15 cellular contexts compared by ENCODE assay signal in the genomic region with DNA sequence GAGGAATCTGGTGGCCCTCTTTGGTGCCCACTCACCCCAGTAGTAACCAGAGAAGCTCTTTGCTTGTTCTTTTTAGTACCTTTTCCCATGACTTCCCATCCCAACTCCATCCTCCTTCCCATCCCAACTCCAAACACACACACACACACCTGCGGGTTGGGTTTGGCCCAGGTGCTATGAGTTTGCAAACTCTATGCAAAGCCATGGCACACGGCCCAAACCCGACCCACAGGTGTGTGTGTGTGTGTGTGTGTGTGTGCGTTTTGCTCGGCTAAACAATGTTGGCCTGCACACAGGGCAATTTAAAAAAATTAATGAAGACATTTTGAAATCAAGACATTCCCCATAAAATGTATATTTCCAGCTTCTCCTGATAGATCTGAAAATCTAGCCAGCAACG.
A peak's percentile ranks its signal among the peaks of the same experiment; 100 is the strongest.
DNase-seq lines count a peak whose midpoint lies in the region; ATAC-seq and TF ChIP-seq lines count a peak whose summit lies in the region.
"Had no signal": no experiment of that assay in that cellular context is flagged by ENCODE, and none has a peak within 500 bp of the region (broad histone marks: within the 10 kb centered on the region; RNA-seq: fewer than 3 reads in every experiment).

No MANE protein-coding gene starts in this region.

- no peak for TF ChIP-seq EP300 in gastroesophageal sphincter (IDR thresholded peaks at IDR 0.05)

- DNase-seq in cardiac septum (ENCODE audit: low spot score): peak; percentile 4
- no peak for DNase-seq in heart left ventricle
- DNase-seq in activated CD4-positive, CD25-positive, alpha-beta regulatory T cell treated with anti-CD3 and anti-CD28 coated beads, Interleukin-2, amount 50 U/mL, for 72 hours: no peak
- DNase-seq in type B pancreatic cell (ENCODE audit: extremely low spot score, unreplicated experiment): no peak
- no peak for DNase-seq in left lobe of liver (ENCODE audit: low spot score)
- DNase-seq: CD8-positive, alpha-beta T cell; DMS79; SHP77 had no signal

- H3K4me3 ChIP-seq in heart left ventricle (no peak overlapping the region), OCI-LY3 (ENCODE audit: low read length) (no peak overlapping the region), parathyroid adenoma (ENCODE audit: low read depth, low read length) (no peak overlapping the region), gastroesophageal sphincter (no peak overlapping the region)
- H3K4me3 ChIP-seq: BLaER1 treated with 17β-estradiol and CSF1 and Interleukin-3, amounts not matched to agents 10 nM and 100 nM; GM23338 had no signal

- intact Hi-C loops in cardiac septum (cut with DNase I) (no loop called here), heart left ventricle (cut with DNase I) (no loop called here)

- no peaks in the 10 kb centered on the region for H4K20me1 ChIP-seq in OCI-LY3 (ENCODE audit: insufficient read depth, low read length)

- no peak overlapping the region for H3K27ac ChIP-seq in heart left ventricle
- H3K27ac ChIP-seq in OCI-LY3 (ENCODE audit: low read length): no peak overlapping the region
- H3K27ac ChIP-seq in parathyroid adenoma: no peak overlapping the region
- H3K27ac ChIP-seq in gastroesophageal sphincter: no peak overlapping the region
- H3K27ac ChIP-seq: BLaER1 treated with 17β-estradiol and CSF1 and Interleukin-3, amounts not matched to agents 10 nM and 100 nM had no signal

- H3K9me3 ChIP-seq in heart left ventricle (no peaks in the 10 kb centered on the region), OCI-LY3 (ENCODE audit: insufficient read depth, low read length) (no peaks in the 10 kb centered on the region), parathyroid adenoma (ENCODE audit: control insufficient read depth, low read length) (no peaks in the 10 kb centered on the region), gastroesophageal sphincter (no peaks in the 10 kb centered on the region)
- H3K9me3 ChIP-seq: BLaER1 treated with 17β-estradiol and CSF1 and Interleukin-3, amounts not matched to agents 10 nM and 100 nM; SK-N-SH had no signal

- no peaks in the 10 kb centered on the region for H3K9me3 Mint-ChIP-seq in type B pancreatic cell
- H3K9me3 Mint-ChIP-seq: CD8-positive, alpha-beta T cell; GM23338 had no signal

- H3K27me3 ChIP-seq in heart left ventricle (no peaks in the 10 kb centered on the region), OCI-LY3 (ENCODE audit: low read depth, low read length) (peaks cover 35% of the 10 kb centered on the region), parathyroid adenoma (ENCODE audit: control insufficient read depth, insufficient read depth, low read length) (no peaks in the 10 kb centered on the region), gastroesophageal sphincter (no peaks in the 10 kb centered on the region)

- H3K4me2 ChIP-seq in OCI-LY3 (ENCODE audit: low read length) (peak overlapping the region; percentile 55; the same call in 1 of the 2 replicates), parathyroid adenoma (ENCODE audit: low read length) (peak overlapping the region; percentile 53)
- H3K4me2 ChIP-seq: BLaER1 treated with 17β-estradiol and CSF1 and Interleukin-3, amounts not matched to agents 10 nM and 100 nM; GM23338; SK-N-SH had no signal

- ATAC-seq in heart left ventricle (no peak), gastroesophageal sphincter (no peak), left lobe of liver (no peak)
- ATAC-seq: CD8-positive, alpha-beta T cell; GM23338; HCT116 had no signal

- H3K4me1 Mint-ChIP-seq in type B pancreatic cell (ENCODE audit: unreplicated experiment): peaks cover 41% of the 10 kb centered on the region

- H3K4me3 Mint-ChIP-seq in type B pancreatic cell: no peak overlapping the region
- H3K4me3 Mint-ChIP-seq: CD8-positive, alpha-beta T cell; GM23338 had no signal

- H3K79me2 ChIP-seq in OCI-LY3 (ENCODE audit: low read length): no peaks in the 10 kb centered on the region
- H3K79me2 ChIP-seq in parathyroid adenoma: no peaks in the 10 kb centered on the region

- H3K36me3 ChIP-seq in heart left ventricle (no peaks in the 10 kb centered on the region), OCI-LY3 (replicated peaks; ENCODE audit: low read depth, low read length) (no peaks in the 10 kb centered on the region), parathyroid adenoma (ENCODE audit: control insufficient read depth, insufficient read depth, low read length) (no peaks in the 10 kb centered on the region), gastroesophageal sphincter (no peaks in the 10 kb centered on the region)
- H3K36me3 ChIP-seq: BLaER1 treated with 17β-estradiol and CSF1 and Interleukin-3, amounts not matched to agents 10 nM and 100 nM had no signal

- no peak overlapping the region for H3K27ac Mint-ChIP-seq in type B pancreatic cell
- H3K27ac Mint-ChIP-seq: CD8-positive, alpha-beta T cell; GM23338 had no signal

- no peaks in the 10 kb centered on the region for H3K36me3 Mint-ChIP-seq in type B pancreatic cell
- H3K36me3 Mint-ChIP-seq: CD8-positive, alpha-beta T cell had no signal

- TF ChIP-seq CTCF in heart left ventricle (IDR thresholded peaks at IDR 0.05): no peak
- TF ChIP-seq CTCF in OCI-LY3 (IDR thresholded peaks at IDR 0.05; ENCODE audit: low read depth, low read length): no peak
- TF ChIP-seq CTCF in parathyroid adenoma (IDR thresholded peaks at IDR 0.05): no peak
- TF ChIP-seq CTCF in type B pancreatic cell (conservative IDR thresholded peaks at IDR 0.05): no peak
- no peak for TF ChIP-seq CTCF in gastroesophageal sphincter (IDR thresholded peaks at IDR 0.05)

- peaks cover 29% of the 10 kb centered on the region for H3K27me3 Mint-ChIP-seq in type B pancreatic cell

- no peak for TF ChIP-seq POLR2A in heart left ventricle (IDR thresholded peaks at IDR 0.05)
- TF ChIP-seq POLR2A in gastroesophageal sphincter (IDR thresholded peaks at IDR 0.05): no peak

- H3K4me1 ChIP-seq in heart left ventricle (peaks cover 0 to 14% (median 2%) of the 10 kb centered on the region in 12 donors), OCI-LY3 (ENCODE audit: low read length) (peaks cover 49% of the 10 kb centered on the region), parathyroid adenoma (peaks cover 22% of the 10 kb centered on the region), gastroesophageal sphincter (peaks cover under 1 to 39% (median 6%) of the 10 kb centered on the region in 3 donors)

- WGBS in heart left ventricle, 4 donors: 92 to 97% (median 93%) methylated on average over 6 of the region's 6 CpGs
- 80 to 96% methylated on average over 3 to 6 of the region's 6 CpGs for WGBS in gastroesophageal sphincter (ENCODE audit: low coverage in 1 of 2), 2 donors

- no peak overlapping the region for H2AFZ ChIP-seq in OCI-LY3 (ENCODE audit: low read depth, low read length)
- no peak overlapping the region for H2AFZ ChIP-seq in parathyroid adenoma
- H2AFZ ChIP-seq: GM23338 had no signal

- no peak overlapping the region for H3K9ac ChIP-seq in OCI-LY3 (ENCODE audit: low read length)
- H3K9ac ChIP-seq in parathyroid adenoma: no peak overlapping the region
- H3K9ac ChIP-seq: BLaER1 treated with 17β-estradiol and CSF1 and Interleukin-3, amounts not matched to agents 10 nM and 100 nM; SK-N-SH had no signal
